ENCODE assay signal across 34 cellular contexts in genomic region chr13:51284339-51284738, GRCh38. TPM values are rescaled to one million over a fixed set of nuclear protein-coding genes. Genes with fewer than 3 reads are reported as not detected.
"Had no signal": no experiment of that assay in that cellular context is flagged by ENCODE, and none has a peak within 500 bp of the region (broad histone marks: within the 10 kb centered on the region; RNA-seq: fewer than 3 reads in every experiment).

No MANE protein-coding gene starts in this region.

- H3K4me1 ChIP-seq: testis, transverse colon, uterus had no signal

- H3K9me3 ChIP-seq: ovary, prostate gland, testis, transverse colon, uterus had no signal

- H3K27me3 Mint-ChIP-seq: activated naive CD4-positive, alpha-beta T cell treated with anti-CD3 and anti-CD28 coated beads, Interleukin-2, amount 50 U/mL, for 24 hours had no signal

- ATAC-seq: activated T-cell treated with anti-CD3 and anti-CD28 coated beads, Interleukin-2, amount 50 U/mL, for 4 hours; activated T-helper 17 cell treated with anti-CD3 and anti-CD28 coated beads, Interleukin-2, amount 50 U/mL, for 72 hours; esophagus mucosa; left colon; sciatic nerve; stimulated activated naive CD8-positive, alpha-beta T cell treated with anti-CD3 and anti-CD28 coated beads, Interleukin-15, Interleukin-2, amounts not matched to agents 100 U/mL and 50 U/mL, for 24 hours had no signal

- H3K36me3 Mint-ChIP-seq: activated naive CD4-positive, alpha-beta T cell treated with anti-CD3 and anti-CD28 coated beads, Interleukin-2, amount 50 U/mL, for 24 hours; immature natural killer cell; mesothelial cell of epicardium; naive B cell had no signal

- H3K4me3 ChIP-seq: cardiac muscle cell, ovary, prostate gland, skin epidermis, testis, transverse colon, uterus had no signal

- H3K4me1 Mint-ChIP-seq: activated naive CD4-positive, alpha-beta T cell treated with anti-CD3 and anti-CD28 coated beads, Interleukin-2, amount 50 U/mL, for 24 hours; activated T-helper 17 cell treated with anti-CD3 and anti-CD28 coated beads, Interleukin-2, amount 50 U/mL, for 72 hours; immature natural killer cell; mesothelial cell of epicardium had no signal

- H3K36me3 ChIP-seq: cardiac muscle cell, ovary, prostate gland, transverse colon, uterus had no signal

- H3K9me3 Mint-ChIP-seq: activated naive CD4-positive, alpha-beta T cell treated with anti-CD3 and anti-CD28 coated beads, Interleukin-2, amount 50 U/mL, for 24 hours; activated T-cell treated with anti-CD3 and anti-CD28 coated beads, Interleukin-2, amount 50 U/mL, for 4 hours; activated T-helper 17 cell treated with anti-CD3 and anti-CD28 coated beads, Interleukin-2, amount 50 U/mL, for 72 hours; immature natural killer cell; mesothelial cell of epicardium; naive B cell; nephron progenitor cell had no signal

- H3K27ac ChIP-seq: cardiac muscle cell, ovary, prostate gland, skin epidermis, testis, transverse colon, uterus had no signal

- H3K27me3 ChIP-seq: cardiac muscle cell, ovary, testis, transverse colon, uterus had no signal

- H3K4me3 Mint-ChIP-seq: activated naive CD4-positive, alpha-beta T cell treated with anti-CD3 and anti-CD28 coated beads, Interleukin-2, amount 50 U/mL, for 24 hours; activated T-cell treated with anti-CD3 and anti-CD28 coated beads, Interleukin-2, amount 50 U/mL, for 4 hours; activated T-helper 17 cell treated with anti-CD3 and anti-CD28 coated beads, Interleukin-2, amount 50 U/mL, for 72 hours; immature natural killer cell; mesothelial cell of epicardium; naive B cell; nephron progenitor cell had no signal

- DNase-seq: activated CD4-positive, alpha-beta T cell treated with anti-CD3 and anti-CD28 coated beads for 4 hours; activated CD4-positive, alpha-beta T cell treated with anti-CD3 and anti-CD28 coated beads, Interleukin-2, amount 50 U/mL, for 4 hours; activated gamma-delta T cell treated with Interleukin-2 at 50 U/mL for 16 hours; activated T-cell treated with anti-CD3 and anti-CD28 coated beads, Interleukin-2, amount 50 U/mL, for 4 hours; anterior cingulate cortex; cerebellar nuclear complex; cortex of kidney; foreskin fibroblast; head of caudate nucleus; hippocampal formation; immature natural killer cell; kidney; left colon; mammary epithelial cell; naive B cell; nephron progenitor cell; ovary; retina; stimulated activated CD4-positive, alpha-beta T cell treated with anti-CD3 and anti-CD28 coated beads, Interleukin-12 subunit alpha, Interleukin-12 subunit beta, amount 100 ng/mL, for 4 hours; stimulated activated CD4-positive, alpha-beta T cell treated with anti-CD3 and anti-CD28 coated beads, Interleukin-4, amount 100 ng/mL, for 1 hour; stimulated activated naive CD8-positive, alpha-beta T cell treated with anti-CD3 and anti-CD28 coated beads, Interleukin-15, Interleukin-2, amounts not matched to agents 100 U/mL and 50 U/mL, for 24 hours; T-helper 1 cell; testis; transverse colon; uterus had no signal

- H3K27ac Mint-ChIP-seq: activated naive CD4-positive, alpha-beta T cell treated with anti-CD3 and anti-CD28 coated beads, Interleukin-2, amount 50 U/mL, for 24 hours; activated T-helper 17 cell treated with anti-CD3 and anti-CD28 coated beads, Interleukin-2, amount 50 U/mL, for 72 hours; immature natural killer cell; mesothelial cell of epicardium; nephron progenitor cell had no signal

RNA-seq across cellular contexts. Expression of gene SERPINE3, which starts 55.2 kb away (rescaled TPM):
- total RNA-seq: activated T-cell treated with anti-CD3 and anti-CD28 coated beads, Interleukin-2, amount 50 U/mL, for 4 hours; activated T-helper 17 cell treated with anti-CD3 and anti-CD28 coated beads, Interleukin-2, amount 50 U/mL, for 72 hours; esophagus mucosa; kidney; left colon; liver; prostate gland; transverse colon had no signal
